Comparison of ENCODE assay signal across 1 cellular context in the genomic region with DNA sequence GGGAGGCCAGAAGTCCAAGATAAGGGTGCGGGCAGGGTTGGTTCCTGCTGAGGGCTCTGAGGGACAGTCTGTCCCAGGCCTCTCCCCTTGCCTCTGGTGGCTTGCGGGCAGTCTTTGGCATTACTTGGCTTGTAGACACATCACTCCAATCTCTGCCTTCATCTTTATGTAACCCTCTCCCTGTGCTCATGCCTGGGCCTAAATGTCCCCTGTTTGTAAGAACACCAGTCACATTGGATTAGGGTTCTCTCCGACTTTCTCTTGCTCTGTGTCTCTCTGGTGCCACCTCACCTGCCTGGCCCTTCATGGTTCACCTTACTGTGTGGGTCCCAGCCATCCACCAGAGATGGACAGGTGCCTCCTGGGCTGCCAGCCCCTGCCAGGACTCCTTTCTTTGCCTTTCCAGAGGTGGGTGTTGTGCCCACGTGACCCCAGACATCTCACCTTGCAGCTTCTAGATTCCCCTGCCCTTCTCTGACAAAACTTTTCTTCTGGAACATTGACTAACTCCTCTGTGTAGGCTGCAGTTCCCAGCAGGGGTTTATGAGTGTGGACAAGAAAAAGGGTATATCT.
TF ChIP-seq lines count a peak whose summit lies in the region.

No MANE protein-coding gene starts in this region.

TF ChIP-seq in A549, 52 proteins besides CTCF, POLR2A, EP300 and RAD21:
- TF ChIP-seq ZSCAN20 (CRISPR knock-in tag; IDR thresholded peaks at IDR 0.05) (no peak), RCOR1 (IDR thresholded peaks at IDR 0.05; ENCODE audit: low read depth, low read length) (no peak), HEYL (CRISPR knock-in tag; IDR thresholded peaks at IDR 0.05) (no peak), RNF2 (IDR thresholded peaks at IDR 0.05; ENCODE audit: borderline replicate concordance, low read depth) (no peak), HOXB5 (CRISPR knock-in tag; IDR thresholded peaks at IDR 0.05) (no peak), NPAS2 (CRISPR knock-in tag; IDR thresholded peaks at IDR 0.05; ENCODE audit: borderline replicate concordance) (no peak), CBX2 (IDR thresholded peaks at IDR 0.05; ENCODE audit: borderline replicate concordance, low read depth) (no peak), KDM1A (IDR thresholded peaks at IDR 0.05; ENCODE audit: low read depth) (no peak), NR3C1 (IDR thresholded peaks at IDR 0.05) (no peak), RARB (CRISPR knock-in tag; IDR thresholded peaks at IDR 0.05) (no peak)
- TF ChIP-seq, protein P1, sequence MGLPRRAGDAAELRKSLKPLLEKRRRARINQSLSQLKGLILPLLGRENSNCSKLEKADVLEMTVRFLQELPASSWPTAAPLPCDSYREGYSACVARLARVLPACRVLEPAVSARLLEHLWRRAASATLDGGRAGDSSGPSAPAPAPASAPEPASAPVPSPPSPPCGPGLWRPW (IDR thresholded peaks at IDR 0.05): no peak
- TF ChIP-seq, protein P2, sequence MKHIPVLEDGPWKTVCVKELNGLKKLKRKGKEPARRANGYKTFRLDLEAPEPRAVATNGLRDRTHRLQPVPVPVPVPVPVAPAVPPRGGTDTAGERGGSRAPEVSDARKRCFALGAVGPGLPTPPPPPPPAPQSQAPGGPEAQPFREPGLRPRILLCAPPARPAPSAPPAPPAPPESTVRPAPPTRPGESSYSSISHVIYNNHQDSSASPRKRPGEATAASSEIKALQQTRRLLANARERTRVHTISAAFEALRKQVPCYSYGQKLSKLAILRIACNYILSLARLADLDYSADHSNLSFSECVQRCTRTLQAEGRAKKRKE (CRISPR knock-in tag; IDR thresholded peaks at IDR 0.05; ENCODE audit: low read depth): no peak
- TF ChIP-seq, protein P3, sequence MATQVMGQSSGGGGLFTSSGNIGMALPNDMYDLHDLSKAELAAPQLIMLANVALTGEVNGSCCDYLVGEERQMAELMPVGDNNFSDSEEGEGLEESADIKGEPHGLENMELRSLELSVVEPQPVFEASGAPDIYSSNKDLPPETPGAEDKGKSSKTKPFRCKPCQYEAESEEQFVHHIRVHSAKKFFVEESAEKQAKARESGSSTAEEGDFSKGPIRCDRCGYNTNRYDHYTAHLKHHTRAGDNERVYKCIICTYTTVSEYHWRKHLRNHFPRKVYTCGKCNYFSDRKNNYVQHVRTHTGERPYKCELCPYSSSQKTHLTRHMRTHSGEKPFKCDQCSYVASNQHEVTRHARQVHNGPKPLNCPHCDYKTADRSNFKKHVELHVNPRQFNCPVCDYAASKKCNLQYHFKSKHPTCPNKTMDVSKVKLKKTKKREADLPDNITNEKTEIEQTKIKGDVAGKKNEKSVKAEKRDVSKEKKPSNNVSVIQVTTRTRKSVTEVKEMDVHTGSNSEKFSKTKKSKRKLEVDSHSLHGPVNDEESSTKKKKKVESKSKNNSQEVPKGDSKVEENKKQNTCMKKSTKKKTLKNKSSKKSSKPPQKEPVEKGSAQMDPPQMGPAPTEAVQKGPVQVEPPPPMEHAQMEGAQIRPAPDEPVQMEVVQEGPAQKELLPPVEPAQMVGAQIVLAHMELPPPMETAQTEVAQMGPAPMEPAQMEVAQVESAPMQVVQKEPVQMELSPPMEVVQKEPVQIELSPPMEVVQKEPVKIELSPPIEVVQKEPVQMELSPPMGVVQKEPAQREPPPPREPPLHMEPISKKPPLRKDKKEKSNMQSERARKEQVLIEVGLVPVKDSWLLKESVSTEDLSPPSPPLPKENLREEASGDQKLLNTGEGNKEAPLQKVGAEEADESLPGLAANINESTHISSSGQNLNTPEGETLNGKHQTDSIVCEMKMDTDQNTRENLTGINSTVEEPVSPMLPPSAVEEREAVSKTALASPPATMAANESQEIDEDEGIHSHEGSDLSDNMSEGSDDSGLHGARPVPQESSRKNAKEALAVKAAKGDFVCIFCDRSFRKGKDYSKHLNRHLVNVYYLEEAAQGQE (IDR thresholded peaks at IDR 0.05): no peak
- TF ChIP-seq, protein P4, sequence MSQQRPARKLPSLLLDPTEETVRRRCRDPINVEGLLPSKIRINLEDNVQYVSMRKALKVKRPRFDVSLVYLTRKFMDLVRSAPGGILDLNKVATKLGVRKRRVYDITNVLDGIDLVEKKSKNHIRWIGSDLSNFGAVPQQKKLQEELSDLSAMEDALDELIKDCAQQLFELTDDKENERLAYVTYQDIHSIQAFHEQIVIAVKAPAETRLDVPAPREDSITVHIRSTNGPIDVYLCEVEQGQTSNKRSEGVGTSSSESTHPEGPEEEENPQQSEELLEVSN (IDR thresholded peaks at IDR 0.05; ENCODE audit: borderline replicate concordance, low read depth): no peak
